In genomic region chr3:152176998-152177397, GRCh38 we compare ENCODE assay signal across 2 cellular contexts.
TF ChIP-seq lines count a peak whose summit lies in the region.

No MANE protein-coding gene starts in this region.

TF ChIP-seq in IMR-90, 13 proteins besides CTCF, POLR2A, EP300 and RAD21 (continued from another document):
- no peak for TF ChIP-seq USF2 (IDR thresholded peaks at IDR 0.05; ENCODE audit: low read depth, low read length)
- TF ChIP-seq CHD1 (IDR thresholded peaks at IDR 0.05; ENCODE audit: low read depth, low read length) = no peak
- no peak for TF ChIP-seq RCOR1 (IDR thresholded peaks at IDR 0.05; ENCODE audit: insufficient replicate concordance, low read length)
- no peak for TF ChIP-seq SMC3 (IDR thresholded peaks at IDR 0.05; ENCODE audit: low read depth, low read length)
- no peak for TF ChIP-seq MXI1 (IDR thresholded peaks at IDR 0.05; ENCODE audit: borderline replicate concordance, low read depth, low read length)
- TF ChIP-seq MAZ (IDR thresholded peaks at IDR 0.05; ENCODE audit: borderline replicate concordance, low read depth, low read length) = no peak
- TF ChIP-seq NFE2L2 (IDR thresholded peaks at IDR 0.05; ENCODE audit: low read depth, low read length) = no peak
- TF ChIP-seq RFX5 (IDR thresholded peaks at IDR 0.05; ENCODE audit: low read depth, low read length) = no peak
- TF ChIP-seq BHLHE40 (IDR thresholded peaks at IDR 0.05; ENCODE audit: low read depth, low read length) = no peak
- TF ChIP-seq FOS (IDR thresholded peaks at IDR 0.05; ENCODE audit: low read depth, low read length) = no peak
- TF ChIP-seq ELK1 (IDR thresholded peaks at IDR 0.05; ENCODE audit: borderline replicate concordance, low read depth, low read length) = no peak

TF ChIP-seq in K562, 482 proteins besides CTCF, POLR2A, EP300 and RAD21:
- TF ChIP-seq JUN (IDR thresholded peaks at IDR 0.05; ENCODE audit: borderline replicate concordance, low read depth, low read length) = peak; percentile 61
- TF ChIP-seq JUN (CRISPR knock-in tag; IDR thresholded peaks at IDR 0.05; ENCODE audit: borderline replicate concordance) = no peak
- peak; percentile 23; the same call in 1 of the 2 replicates for TF ChIP-seq ESRRA (IDR thresholded peaks at IDR 0.05; ENCODE audit: borderline replicate concordance, low read depth)
- TF ChIP-seq CREM (IDR thresholded peaks at IDR 0.05; ENCODE audit: low read depth) = no peak
- peak; percentile 51; the same call in 1 of the 2 replicates for TF ChIP-seq DPF2 (IDR thresholded peaks at IDR 0.05)
- TF ChIP-seq ZNF197 (CRISPR knock-in tag; IDR thresholded peaks at IDR 0.05; ENCODE audit: low read depth) = 0 out of 2 replicates have a peak, but pooled peaks have one; percentile 37
- 0 out of 6 replicates have a peak, but pooled peaks of 1 of the 3 experiments have one; percentile 23 for TF ChIP-seq ZBTB11 (CRISPR knock-in tag; IDR thresholded peaks at IDR 0.05)
- TF ChIP-seq FOSL1 (tag; conservative IDR thresholded peaks at IDR 0.05) = peak; percentile 30; the same call in 1 of the 2 replicates
- TF ChIP-seq EHMT2 (IDR thresholded peaks at IDR 0.05) = 0 out of 2 replicates have a peak, but pooled peaks have one; percentile 11
- TF ChIP-seq KLF13 (tag; IDR thresholded peaks at IDR 0.05; ENCODE audit: borderline replicate concordance, low read depth) = no peak
- peak; percentile 66; the same call in 1 of the 2 replicates for TF ChIP-seq ATF2 (CRISPR knock-in tag; IDR thresholded peaks at IDR 0.05)
- TF ChIP-seq SMARCA4 (IDR thresholded peaks at IDR 0.05) = peak; percentile 60; the same call in 1 of the 2 replicates
- peak; percentile 64; the same call in 1 of the 2 replicates for TF ChIP-seq ATF3 (IDR thresholded peaks at IDR 0.05)
- no peak for TF ChIP-seq ATF3 (CRISPR knock-in tag; conservative IDR thresholded peaks at IDR 0.05)
- TF ChIP-seq ZNF766 (CRISPR knock-in tag; conservative IDR thresholded peaks at IDR 0.05) = 0 out of 2 replicates have a peak, but pooled peaks have one; percentile 49
- no peak for TF ChIP-seq HDAC6 (IDR thresholded peaks at IDR 0.05; ENCODE audit: low read depth, low read length)
- peak; percentile 81 for TF ChIP-seq JUND (IDR thresholded peaks at IDR 0.05; ENCODE audit: borderline replicate concordance, low read depth, low read length)
- TF ChIP-seq JUND (tag; IDR thresholded peaks at IDR 0.05; ENCODE audit: borderline replicate concordance, low read depth, low read length) = peak; percentile 86; the same call in 2 of the 3 replicates
- TF ChIP-seq CREB1 (IDR thresholded peaks at IDR 0.05) = no peak
- TF ChIP-seq CREB1 (CRISPR knock-in tag; IDR thresholded peaks at IDR 0.05) = no peak
- peak in 1 of 2 experiments; percentile 93; a peak in 2 of 4 replicates for TF ChIP-seq SRF (CRISPR knock-in tag; IDR thresholded peaks at IDR 0.05)
- peak; percentile 90 for TF ChIP-seq ATF7 (IDR thresholded peaks at IDR 0.05)
- TF ChIP-seq ARID3A (IDR thresholded peaks at IDR 0.05; ENCODE audit: borderline replicate concordance, low read depth, low read length) = no peak
- TF ChIP-seq ARID1B (IDR thresholded peaks at IDR 0.05) = 0 out of 2 replicates have a peak, but pooled peaks have one; percentile 33
- no peak for TF ChIP-seq ATF1 (CRISPR knock-in tag; IDR thresholded peaks at IDR 0.05)
- peak; percentile 33 for TF ChIP-seq ATF1 (tag; IDR thresholded peaks at IDR 0.05)
- TF ChIP-seq BACH1 (tag; IDR thresholded peaks at IDR 0.05) = peak; percentile 34; the same call in 1 of the 2 replicates
- peak; percentile 40; the same call in 1 of the 2 replicates for TF ChIP-seq SMARCE1 (IDR thresholded peaks at IDR 0.05)
